In the genomic region with DNA sequence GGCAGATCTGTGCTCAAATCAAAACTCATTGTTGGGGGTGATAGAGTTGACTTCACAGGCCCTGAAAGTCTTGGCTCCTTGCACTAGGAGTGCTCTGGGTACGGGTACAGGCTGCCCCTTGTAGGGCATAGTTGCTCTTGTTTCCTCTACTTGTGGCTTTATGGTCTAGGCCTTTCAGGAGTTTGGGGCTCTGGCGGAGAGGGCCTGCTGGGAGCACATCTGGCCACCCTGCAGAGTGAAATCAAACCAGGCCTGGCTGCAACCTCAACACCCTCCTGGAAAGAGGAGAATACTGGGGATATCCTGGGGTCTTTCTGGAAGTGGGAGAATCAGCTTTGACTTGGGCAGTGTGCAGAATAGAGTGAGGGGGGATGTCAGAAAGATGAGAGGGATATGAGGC, we compare ENCODE assay signal across 1 cellular context.
TF ChIP-seq lines count a peak whose summit lies in the region.

No MANE protein-coding gene starts in this region.

TF ChIP-seq in A549, 52 proteins besides CTCF, POLR2A, EP300 and RAD21 (continued from another document):
- TF ChIP-seq, protein P1, sequence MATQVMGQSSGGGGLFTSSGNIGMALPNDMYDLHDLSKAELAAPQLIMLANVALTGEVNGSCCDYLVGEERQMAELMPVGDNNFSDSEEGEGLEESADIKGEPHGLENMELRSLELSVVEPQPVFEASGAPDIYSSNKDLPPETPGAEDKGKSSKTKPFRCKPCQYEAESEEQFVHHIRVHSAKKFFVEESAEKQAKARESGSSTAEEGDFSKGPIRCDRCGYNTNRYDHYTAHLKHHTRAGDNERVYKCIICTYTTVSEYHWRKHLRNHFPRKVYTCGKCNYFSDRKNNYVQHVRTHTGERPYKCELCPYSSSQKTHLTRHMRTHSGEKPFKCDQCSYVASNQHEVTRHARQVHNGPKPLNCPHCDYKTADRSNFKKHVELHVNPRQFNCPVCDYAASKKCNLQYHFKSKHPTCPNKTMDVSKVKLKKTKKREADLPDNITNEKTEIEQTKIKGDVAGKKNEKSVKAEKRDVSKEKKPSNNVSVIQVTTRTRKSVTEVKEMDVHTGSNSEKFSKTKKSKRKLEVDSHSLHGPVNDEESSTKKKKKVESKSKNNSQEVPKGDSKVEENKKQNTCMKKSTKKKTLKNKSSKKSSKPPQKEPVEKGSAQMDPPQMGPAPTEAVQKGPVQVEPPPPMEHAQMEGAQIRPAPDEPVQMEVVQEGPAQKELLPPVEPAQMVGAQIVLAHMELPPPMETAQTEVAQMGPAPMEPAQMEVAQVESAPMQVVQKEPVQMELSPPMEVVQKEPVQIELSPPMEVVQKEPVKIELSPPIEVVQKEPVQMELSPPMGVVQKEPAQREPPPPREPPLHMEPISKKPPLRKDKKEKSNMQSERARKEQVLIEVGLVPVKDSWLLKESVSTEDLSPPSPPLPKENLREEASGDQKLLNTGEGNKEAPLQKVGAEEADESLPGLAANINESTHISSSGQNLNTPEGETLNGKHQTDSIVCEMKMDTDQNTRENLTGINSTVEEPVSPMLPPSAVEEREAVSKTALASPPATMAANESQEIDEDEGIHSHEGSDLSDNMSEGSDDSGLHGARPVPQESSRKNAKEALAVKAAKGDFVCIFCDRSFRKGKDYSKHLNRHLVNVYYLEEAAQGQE (IDR thresholded peaks at IDR 0.05) = no peak
